In genomic region chr4:74189331-74190043, GRCh38 we compare ENCODE assay signal across 9 cellular contexts. TPM values are rescaled to one million over a fixed set of nuclear protein-coding genes. Genes with fewer than 3 reads are reported as not detected.
DNase-seq lines count a peak whose midpoint lies in the region; ATAC-seq and TF ChIP-seq lines count a peak whose summit lies in the region.
"Had no signal": no experiment of that assay in that cellular context is flagged by ENCODE, and none has a peak within 500 bp of the region (broad histone marks: within the 10 kb centered on the region; RNA-seq: fewer than 3 reads in every experiment).

No MANE protein-coding gene starts in this region.

- intact Hi-C loops in activated CD4-positive, alpha-beta T cell treated with anti-CD3 and anti-CD28 coated beads for 36 hours (cut with DNase I, micrococcal nuclease): loop anchor here (1.0 to 10.0 kb wide), 3 partner anchors 122 to 485 kb away; no protein-coding TSS in a partner anchor

- H3K27me3 Mint-ChIP-seq in activated CD4-positive, alpha-beta T cell treated with anti-CD3 and anti-CD28 coated beads for 36 hours: no peaks in the 10 kb centered on the region
- no peaks in the 10 kb centered on the region for H3K27me3 Mint-ChIP-seq in chondrocyte (ENCODE audit: low read depth)
- H3K27me3 Mint-ChIP-seq: activated naive CD8-positive, alpha-beta T cell had no signal

- POLR2A ChIA-PET in activated CD4-positive, alpha-beta T cell treated with anti-CD3 and anti-CD28 coated beads for 36 hours (lab: Charles Lee): interaction anchor here (0.6 kb wide), 1 partner anchor 210 kb away, joined by 5 read pairs; no protein-coding TSS in a partner anchor

- no peak overlapping the region for H3K4me3 Mint-ChIP-seq in activated CD4-positive, alpha-beta T cell treated with anti-CD3 and anti-CD28 coated beads for 36 hours
- H3K4me3 Mint-ChIP-seq in chondrocyte (ENCODE audit: unreplicated experiment): no peak overlapping the region
- H3K4me3 Mint-ChIP-seq: activated naive CD8-positive, alpha-beta T cell had no signal

- CTCF ChIA-PET in activated CD4-positive, alpha-beta T cell treated with anti-CD3 and anti-CD28 coated beads for 36 hours (lab: Charles Lee): interaction anchor here (0.6 to 1.5 kb wide), 11 partner anchors 9 to 181 kb away, joined by 3 to 7 read pairs (median 4); partner anchors contain the start of gene EPGN

- H3K27ac Mint-ChIP-seq in activated CD4-positive, alpha-beta T cell treated with anti-CD3 and anti-CD28 coated beads for 36 hours: no peak overlapping the region
- no peak overlapping the region for H3K27ac Mint-ChIP-seq in chondrocyte (ENCODE audit: unreplicated experiment)
- H3K27ac Mint-ChIP-seq: activated naive CD8-positive, alpha-beta T cell had no signal

- no peaks in the 10 kb centered on the region for H3K4me1 Mint-ChIP-seq in activated CD4-positive, alpha-beta T cell treated with anti-CD3 and anti-CD28 coated beads for 36 hours
- H3K4me1 Mint-ChIP-seq in chondrocyte (ENCODE audit: low read depth): no peaks in the 10 kb centered on the region

- peak; percentile 95 for TF ChIP-seq CTCF in chondrocyte (IDR thresholded peaks at IDR 0.05)

- H3K36me3 Mint-ChIP-seq in activated CD4-positive, alpha-beta T cell treated with anti-CD3 and anti-CD28 coated beads for 36 hours (ENCODE audit: low read depth): no peaks in the 10 kb centered on the region
- no peaks in the 10 kb centered on the region for H3K36me3 Mint-ChIP-seq in chondrocyte (ENCODE audit: low read depth)

- peak; percentile 44 for ATAC-seq in activated CD4-positive, alpha-beta T cell treated with anti-CD3 and anti-CD28 coated beads for 36 hours
- ATAC-seq in HG03039 (IDR thresholded peaks at IDR 0.05; ENCODE audit: unreplicated experiment) (peak; percentile 38), GM19463 (IDR thresholded peaks at IDR 0.05; ENCODE audit: unreplicated experiment) (no peak), GM18870 (IDR thresholded peaks at IDR 0.05; ENCODE audit: unreplicated experiment) (no peak)

- no peak for DNase-seq in activated CD4-positive, alpha-beta T cell treated with anti-CD3 and anti-CD28 coated beads for 36 hours
- DNase-seq in activated CD4-positive, alpha-beta T cell treated with anti-CD3 and anti-CD28 coated beads, Interleukin-2, amount 50 U/mL, for 1 hour: no peak
- DNase-seq in NCI-H82 treated with DMSO at 0.1 percent for 48 hours (lab: John Stamatoyannopoulos, UW; ENCODE audit: unreplicated experiment) (peak; percentile 17), chondrocyte (ENCODE audit: low spot score) (no peak), medulla oblongata (ENCODE audit: extremely low spot score) (peak; percentile 37)

- H3K9me3 Mint-ChIP-seq in activated CD4-positive, alpha-beta T cell treated with anti-CD3 and anti-CD28 coated beads for 36 hours (ENCODE audit: low read depth): no peaks in the 10 kb centered on the region
- no peaks in the 10 kb centered on the region for H3K9me3 Mint-ChIP-seq in chondrocyte (ENCODE audit: low read depth)

RNA-seq across cellular contexts. Expression of gene MTHFD2L, which starts 31.6 kb away (rescaled TPM):
- 1 to 10 TPM; 6.4 to 6.9 TPM for total RNA-seq in activated CD4-positive, alpha-beta T cell treated with anti-CD3 and anti-CD28 coated beads for 36 hours
- 6.6 to 10.6 TPM (median 7.4 TPM) in 3 replicates for total RNA-seq in chondrocyte

Comparison
In these comparisons a context has a peak if more than half of its experiments do, and no peak if none do; other contexts are left out.
1. ATAC-seq: peak in activated CD4-positive, alpha-beta T cell treated with anti-CD3 and anti-CD28 coated beads for 36 hours (single experiment) and HG03039 (single experiment); none in GM19463 (single experiment) and GM18870 (single experiment).
2. DNase-seq: peak in NCI-H82 treated with DMSO at 0.1 percent for 48 hours (single experiment) and medulla oblongata (single experiment); none in activated CD4-positive, alpha-beta T cell treated with anti-CD3 and anti-CD28 coated beads for 36 hours (single experiment), activated CD4-positive, alpha-beta T cell treated with anti-CD3 and anti-CD28 coated beads, Interleukin-2, amount 50 U/mL, for 1 hour (single experiment) and chondrocyte (single experiment).